ENCODE assay signal across 8 cellular contexts in genomic region chr9:19408693-19409405, GRCh38. TPM values are rescaled to one million over a fixed set of nuclear protein-coding genes. Genes with fewer than 3 reads are reported as not detected.
DNase-seq lines count a peak whose midpoint lies in the region; ATAC-seq and TF ChIP-seq lines count a peak whose summit lies in the region.

Gene ACER2, plus strand, starts transcription at chr9:19409009. Its CDS starts 76 bp downstream, at chr9:19409085.

- H3K9me2 ChIP-seq in GM23338 (ENCODE audit: insufficient read depth), result no peaks in the 10 kb centered on the region

- peaks cover 3% of the 10 kb centered on the region; the same call in 1 of the 3 replicates for H3K36me3 Mint-ChIP-seq in GM23338 (ENCODE audit: low read depth)
- H3K36me3 Mint-ChIP-seq in nephron progenitor cell (ENCODE audit: low read depth), result peaks cover 27% of the 10 kb centered on the region
- H3K36me3 Mint-ChIP-seq in stimulated activated naive CD8-positive, alpha-beta T cell treated with anti-CD3 and anti-CD28 coated beads, Interleukin-15, Interleukin-2, amounts not matched to agents 100 ng/mL and 50 ng/mL, for 24 hours (ENCODE audit: low read depth), result no peaks in the 10 kb centered on the region

- H3K4me3 Mint-ChIP-seq in GM23338, result peak within 1 kb of the TSS; percentile 94
- peak within 1 kb of the TSS; percentile 99 for H3K4me3 Mint-ChIP-seq in nephron progenitor cell
- H3K4me3 Mint-ChIP-seq in stimulated activated naive CD8-positive, alpha-beta T cell treated with anti-CD3 and anti-CD28 coated beads, Interleukin-15, Interleukin-2, amounts not matched to agents 100 ng/mL and 50 ng/mL, for 24 hours, result peak within 1 kb of the TSS; percentile 96

- DNase-seq in ELR (ENCODE audit: low read depth), result peak; percentile 95
- DNase-seq in GM23338 (ENCODE audit: low spot score), result peak; percentile 97
- DNase-seq in Kasumi-1 (lab: John Stamatoyannopoulos, UW), result peak; percentile 54 to 55
- DNase-seq in RPMI7951 (ENCODE audit: low read depth), result peak; percentile 90
- peak; percentile 95 for DNase-seq in activated effector memory CD4-positive, alpha-beta T cell treated with Interleukin-2 at 50 U/mL for 16 hours
- peak; percentile 77 for DNase-seq in fibroblast of the conjunctiva (ENCODE audit: low read depth)
- peak; percentile 99 for DNase-seq in nephron progenitor cell

- peaks cover 38% of the 10 kb centered on the region for H3K79me2 ChIP-seq in GM23338 (replicated peaks; ENCODE audit: insufficient read depth)

- peak within 1 kb of the TSS; percentile 79 for H3K4me2 ChIP-seq in GM23338

- H3K27ac ChIP-seq in GM23338 (ENCODE audit: low read depth), result peak within 1 kb of the TSS; percentile 92; the same call in 1 of the 2 replicates

- peaks cover 19% of the 10 kb centered on the region for H3K4me1 ChIP-seq in GM23338 (ENCODE audit: insufficient read depth)

- H3K27me3 Mint-ChIP-seq in GM23338 (ENCODE audit: insufficient read depth, low read depth, poor library complexity) (peaks cover 19% of the 10 kb centered on the region), nephron progenitor cell (ENCODE audit: low read depth, poor library complexity) (peaks cover 27% of the 10 kb centered on the region)
- no peaks in the 10 kb centered on the region for H3K27me3 Mint-ChIP-seq in stimulated activated naive CD8-positive, alpha-beta T cell treated with anti-CD3 and anti-CD28 coated beads, Interleukin-15, Interleukin-2, amounts not matched to agents 100 ng/mL and 50 ng/mL, for 24 hours

- peak within 1 kb of the TSS; percentile 92 for H3K27ac Mint-ChIP-seq in GM23338
- H3K27ac Mint-ChIP-seq in nephron progenitor cell, result peak within 1 kb of the TSS; percentile 77
- peak within 1 kb of the TSS; percentile 87 for H3K27ac Mint-ChIP-seq in stimulated activated naive CD8-positive, alpha-beta T cell treated with anti-CD3 and anti-CD28 coated beads, Interleukin-15, Interleukin-2, amounts not matched to agents 100 ng/mL and 50 ng/mL, for 24 hours

- H4K20me1 ChIP-seq in GM23338 (replicated peaks; ENCODE audit: insufficient read depth), result no peaks in the 10 kb centered on the region

- peaks cover 4% of the 10 kb centered on the region for H3K36me3 ChIP-seq in GM23338 (ENCODE audit: insufficient read depth)

- peak within 1 kb of the TSS; percentile 93 for H3K4me3 ChIP-seq in GM23338

- peaks cover 6% of the 10 kb centered on the region for H3K27me3 ChIP-seq in GM23338 (ENCODE audit: insufficient read depth)

- H3K4me1 Mint-ChIP-seq in GM23338 (peaks cover 16% of the 10 kb centered on the region), nephron progenitor cell (peaks cover 15% of the 10 kb centered on the region)
- H3K4me1 Mint-ChIP-seq in stimulated activated naive CD8-positive, alpha-beta T cell treated with anti-CD3 and anti-CD28 coated beads, Interleukin-15, Interleukin-2, amounts not matched to agents 100 ng/mL and 50 ng/mL, for 24 hours (ENCODE audit: low read depth), result peaks cover 10% of the 10 kb centered on the region

- H2AFZ ChIP-seq in GM23338, result peak within 1 kb of the TSS; percentile 99

- no peaks in the 10 kb centered on the region; the same call in 1 of the 2 replicates for H3F3A ChIP-seq in GM23338 (replicated peaks; ENCODE audit: low read depth)

- ATAC-seq in GM23338, result peak; percentile 89

- H3K9me3 Mint-ChIP-seq in GM23338 (peaks cover 2% of the 10 kb centered on the region; the same call in 1 of the 3 replicates), nephron progenitor cell (peaks cover 14% of the 10 kb centered on the region)
- no peaks in the 10 kb centered on the region for H3K9me3 Mint-ChIP-seq in stimulated activated naive CD8-positive, alpha-beta T cell treated with anti-CD3 and anti-CD28 coated beads, Interleukin-15, Interleukin-2, amounts not matched to agents 100 ng/mL and 50 ng/mL, for 24 hours

- TF ChIP-seq CTCF in GM23338 (conservative IDR thresholded peaks at IDR 0.05; ENCODE audit: low read depth in 2 of 2), result peak in 1 of 2 experiments; percentile 38; a peak in 2 of 4 replicates
- no peak for TF ChIP-seq CTCF in nephron progenitor cell (IDR thresholded peaks at IDR 0.05)

TF ChIP-seq in GM23338, 12 proteins besides CTCF, POLR2A, EP300 and RAD21:
- no peak for TF ChIP-seq EZH2phosphoT487 (IDR thresholded peaks at IDR 0.05; ENCODE audit: unreplicated experiment)
- peak; percentile 91 for TF ChIP-seq POLR2AphosphoS5 (IDR thresholded peaks at IDR 0.05; ENCODE audit: low read depth)

RNA-seq across cellular contexts. Expression of gene ACER2, which starts in this region (rescaled TPM):
- total RNA-seq in GM23338 (2014; rRNA removed; shearing (Covaris generic)), result 11.6 and 14.6 TPM in 2 replicates
- polyA plus RNA-seq in GM23338 (2016; fragmentation: Nextera tagmentation; extraction: Ambion mirVana), result 0.87 and 1.3 TPM in 2 replicates
- total RNA-seq in RPMI7951 (2014; rRNA removed; shearing (Covaris generic)), result 1.5 and 2.3 TPM in 2 replicates

Comparison
In these comparisons a context has a peak if more than half of its experiments do, and no peak if none do; other contexts are left out.
1. Peak in every context shown above with its lines: DNase-seq, ATAC-seq, H3K4me3 ChIP-seq and H3K27ac ChIP-seq.